In the genomic region with DNA sequence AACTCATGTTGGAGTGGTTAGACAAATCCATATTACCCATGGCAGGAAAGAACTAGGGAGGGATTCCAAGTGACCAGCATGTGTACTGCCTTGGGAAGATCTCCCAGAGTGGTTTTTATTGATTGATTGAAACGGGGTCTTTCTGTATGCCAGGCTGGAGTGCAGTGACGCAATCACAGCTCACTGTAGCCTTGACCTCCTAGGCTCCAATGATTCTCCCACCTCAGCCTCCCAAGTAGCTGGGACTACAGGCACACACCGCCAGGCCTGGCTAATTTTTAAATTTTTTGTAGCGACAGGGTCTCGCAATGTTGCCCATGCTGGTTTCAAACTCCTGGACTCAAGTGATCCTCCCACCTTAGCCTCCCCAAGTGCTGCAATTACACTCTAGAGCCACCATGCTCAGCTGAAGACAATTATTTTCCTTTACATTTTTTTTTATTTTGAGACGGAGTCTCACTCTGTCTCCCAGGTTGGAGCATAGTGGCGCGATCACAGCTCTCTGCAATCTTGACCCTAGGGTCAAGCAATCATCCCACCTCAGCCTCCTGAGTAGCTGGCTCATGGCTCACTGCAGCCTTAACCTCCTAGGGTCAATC, we compare ENCODE assay signal across 1 cellular context.
A peak's percentile ranks its signal among the peaks of the same experiment; 100 is the strongest.
TF ChIP-seq lines count a peak whose summit lies in the region.

No MANE protein-coding gene starts in this region.

TF ChIP-seq in HepG2, 621 proteins besides CTCF, POLR2A, EP300 and RAD21 (continued from another document and continues in another):
- TF ChIP-seq NRL (CRISPR knock-in tag; IDR thresholded peaks at IDR 0.05; ENCODE audit: borderline replicate concordance) (0 out of 2 replicates have a peak, but pooled peaks have one; percentile 35), NR2C2 (CRISPR knock-in tag; IDR thresholded peaks at IDR 0.05; ENCODE audit: borderline replicate concordance) (peak; percentile 27; the same call in 1 of the 2 replicates), GTF2F1 (IDR thresholded peaks at IDR 0.05; ENCODE audit: low read length) (no peak), SALL1 (CRISPR knock-in tag; IDR thresholded peaks at IDR 0.05) (0 out of 2 replicates have a peak, but pooled peaks have one; percentile 25), KDM6A (CRISPR knock-in tag; IDR thresholded peaks at IDR 0.05; ENCODE audit: low read depth) (no peak), RARG (CRISPR knock-in tag; IDR thresholded peaks at IDR 0.05; ENCODE audit: low read depth) (no peak), ZFAT (CRISPR knock-in tag; conservative IDR thresholded peaks at IDR 0.05) (no peak), KLF6 (CRISPR knock-in tag; IDR thresholded peaks at IDR 0.05) (0 out of 2 replicates have a peak, but pooled peaks have one; percentile 22), TGIF2 (CRISPR knock-in tag; IDR thresholded peaks at IDR 0.05) (no peak), SAFB2 (CRISPR knock-in tag; IDR thresholded peaks at IDR 0.05; ENCODE audit: borderline replicate concordance, low read depth) (no peak), HMG20A (CRISPR knock-in tag; IDR thresholded peaks at IDR 0.05; ENCODE audit: borderline replicate concordance) (peak; percentile 47; the same call in 1 of the 2 replicates), NFIC (IDR thresholded peaks at IDR 0.05; ENCODE audit: low read length) (no peak), MYC (CRISPR knock-in tag; IDR thresholded peaks at IDR 0.05; ENCODE audit: borderline replicate concordance) (0 out of 2 replicates have a peak, but pooled peaks have one; percentile 22), SRSF1 (optimal IDR thresholded peaks at IDR 0.05; ENCODE audit: low read depth, low read length) (no peak), POGZ (CRISPR knock-in tag; IDR thresholded peaks at IDR 0.05) (peak; percentile 31; the same call in 1 of the 2 replicates), PHF21A (CRISPR knock-in tag; IDR thresholded peaks at IDR 0.05) (peak; percentile 39; the same call in 1 of the 2 replicates), ZFYVE20 (CRISPR knock-in tag; IDR thresholded peaks at IDR 0.05; ENCODE audit: borderline replicate concordance, low read depth) (no peak), LCORL (IDR thresholded peaks at IDR 0.05) (no peak), LCORL (CRISPR knock-in tag; IDR thresholded peaks at IDR 0.05) (no peak), ZNF713 (CRISPR knock-in tag; IDR thresholded peaks at IDR 0.05) (no peak), SUZ12 (IDR thresholded peaks at IDR 0.05; ENCODE audit: low read depth, low read length) (no peak), PHF5A (CRISPR knock-in tag; IDR thresholded peaks at IDR 0.05; ENCODE audit: low read depth, unreplicated experiment) (no peak), NR2F2 (IDR thresholded peaks at IDR 0.05; ENCODE audit: borderline replicate concordance, low read depth) (peak; percentile 32; the same call in 1 of the 2 replicates), TEAD2 (CRISPR knock-in tag; IDR thresholded peaks at IDR 0.05) (no peak), ZNF547 (CRISPR knock-in tag; IDR thresholded peaks at IDR 0.05) (no peak), ZBTB7B (CRISPR knock-in tag; IDR thresholded peaks at IDR 0.05) (peak; percentile 83), POLR2G (IDR thresholded peaks at IDR 0.05; ENCODE audit: low read depth, low read length) (no peak), ZSCAN22 (CRISPR knock-in tag; IDR thresholded peaks at IDR 0.05) (no peak), CEBPG (CRISPR knock-in tag; IDR thresholded peaks at IDR 0.05) (peak; percentile 90)
- TF ChIP-seq, protein P1, sequence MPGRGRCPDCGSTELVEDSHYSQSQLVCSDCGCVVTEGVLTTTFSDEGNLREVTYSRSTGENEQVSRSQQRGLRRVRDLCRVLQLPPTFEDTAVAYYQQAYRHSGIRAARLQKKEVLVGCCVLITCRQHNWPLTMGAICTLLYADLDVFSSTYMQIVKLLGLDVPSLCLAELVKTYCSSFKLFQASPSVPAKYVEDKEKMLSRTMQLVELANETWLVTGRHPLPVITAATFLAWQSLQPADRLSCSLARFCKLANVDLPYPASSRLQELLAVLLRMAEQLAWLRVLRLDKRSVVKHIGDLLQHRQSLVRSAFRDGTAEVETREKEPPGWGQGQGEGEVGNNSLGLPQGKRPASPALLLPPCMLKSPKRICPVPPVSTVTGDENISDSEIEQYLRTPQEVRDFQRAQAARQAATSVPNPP (CRISPR knock-in tag; IDR thresholded peaks at IDR 0.05): no peak
- TF ChIP-seq, protein P2, sequence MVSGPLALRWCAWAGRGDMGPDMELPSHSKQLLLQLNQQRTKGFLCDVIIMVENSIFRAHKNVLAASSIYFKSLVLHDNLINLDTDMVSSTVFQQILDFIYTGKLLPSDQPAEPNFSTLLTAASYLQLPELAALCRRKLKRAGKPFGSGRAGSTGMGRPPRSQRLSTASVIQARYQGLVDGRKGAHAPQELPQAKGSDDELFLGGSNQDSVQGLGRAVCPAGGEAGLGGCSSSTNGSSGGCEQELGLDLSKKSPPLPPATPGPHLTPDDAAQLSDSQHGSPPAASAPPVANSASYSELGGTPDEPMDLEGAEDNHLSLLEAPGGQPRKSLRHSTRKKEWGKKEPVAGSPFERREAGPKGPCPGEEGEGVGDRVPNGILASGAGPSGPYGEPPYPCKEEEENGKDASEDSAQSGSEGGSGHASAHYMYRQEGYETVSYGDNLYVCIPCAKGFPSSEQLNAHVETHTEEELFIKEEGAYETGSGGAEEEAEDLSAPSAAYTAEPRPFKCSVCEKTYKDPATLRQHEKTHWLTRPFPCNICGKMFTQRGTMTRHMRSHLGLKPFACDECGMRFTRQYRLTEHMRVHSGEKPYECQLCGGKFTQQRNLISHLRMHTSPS (CRISPR knock-in tag; IDR thresholded peaks at IDR 0.05; ENCODE audit: low read depth): peak; percentile 53; the same call in 1 of the 2 replicates
- TF ChIP-seq, protein P3, sequence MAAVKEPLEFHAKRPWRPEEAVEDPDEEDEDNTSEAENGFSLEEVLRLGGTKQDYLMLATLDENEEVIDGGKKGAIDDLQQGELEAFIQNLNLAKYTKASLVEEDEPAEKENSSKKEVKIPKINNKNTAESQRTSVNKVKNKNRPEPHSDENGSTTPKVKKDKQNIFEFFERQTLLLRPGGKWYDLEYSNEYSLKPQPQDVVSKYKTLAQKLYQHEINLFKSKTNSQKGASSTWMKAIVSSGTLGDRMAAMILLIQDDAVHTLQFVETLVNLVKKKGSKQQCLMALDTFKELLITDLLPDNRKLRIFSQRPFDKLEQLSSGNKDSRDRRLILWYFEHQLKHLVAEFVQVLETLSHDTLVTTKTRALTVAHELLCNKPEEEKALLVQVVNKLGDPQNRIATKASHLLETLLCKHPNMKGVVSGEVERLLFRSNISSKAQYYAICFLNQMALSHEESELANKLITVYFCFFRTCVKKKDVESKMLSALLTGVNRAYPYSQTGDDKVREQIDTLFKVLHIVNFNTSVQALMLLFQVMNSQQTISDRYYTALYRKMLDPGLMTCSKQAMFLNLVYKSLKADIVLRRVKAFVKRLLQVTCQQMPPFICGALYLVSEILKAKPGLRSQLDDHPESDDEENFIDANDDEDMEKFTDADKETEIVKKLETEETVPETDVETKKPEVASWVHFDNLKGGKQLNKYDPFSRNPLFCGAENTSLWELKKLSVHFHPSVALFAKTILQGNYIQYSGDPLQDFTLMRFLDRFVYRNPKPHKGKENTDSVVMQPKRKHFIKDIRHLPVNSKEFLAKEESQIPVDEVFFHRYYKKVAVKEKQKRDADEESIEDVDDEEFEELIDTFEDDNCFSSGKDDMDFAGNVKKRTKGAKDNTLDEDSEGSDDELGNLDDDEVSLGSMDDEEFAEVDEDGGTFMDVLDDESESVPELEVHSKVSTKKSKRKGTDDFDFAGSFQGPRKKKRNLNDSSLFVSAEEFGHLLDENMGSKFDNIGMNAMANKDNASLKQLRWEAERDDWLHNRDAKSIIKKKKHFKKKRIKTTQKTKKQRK (IDR thresholded peaks at IDR 0.05; ENCODE audit: low read length): no peak
- TF ChIP-seq, protein P4, sequence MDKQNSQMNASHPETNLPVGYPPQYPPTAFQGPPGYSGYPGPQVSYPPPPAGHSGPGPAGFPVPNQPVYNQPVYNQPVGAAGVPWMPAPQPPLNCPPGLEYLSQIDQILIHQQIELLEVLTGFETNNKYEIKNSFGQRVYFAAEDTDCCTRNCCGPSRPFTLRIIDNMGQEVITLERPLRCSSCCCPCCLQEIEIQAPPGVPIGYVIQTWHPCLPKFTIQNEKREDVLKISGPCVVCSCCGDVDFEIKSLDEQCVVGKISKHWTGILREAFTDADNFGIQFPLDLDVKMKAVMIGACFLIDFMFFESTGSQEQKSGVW (CRISPR knock-in tag; IDR thresholded peaks at IDR 0.05; ENCODE audit: borderline replicate concordance): no peak
- TF ChIP-seq, protein P5, sequence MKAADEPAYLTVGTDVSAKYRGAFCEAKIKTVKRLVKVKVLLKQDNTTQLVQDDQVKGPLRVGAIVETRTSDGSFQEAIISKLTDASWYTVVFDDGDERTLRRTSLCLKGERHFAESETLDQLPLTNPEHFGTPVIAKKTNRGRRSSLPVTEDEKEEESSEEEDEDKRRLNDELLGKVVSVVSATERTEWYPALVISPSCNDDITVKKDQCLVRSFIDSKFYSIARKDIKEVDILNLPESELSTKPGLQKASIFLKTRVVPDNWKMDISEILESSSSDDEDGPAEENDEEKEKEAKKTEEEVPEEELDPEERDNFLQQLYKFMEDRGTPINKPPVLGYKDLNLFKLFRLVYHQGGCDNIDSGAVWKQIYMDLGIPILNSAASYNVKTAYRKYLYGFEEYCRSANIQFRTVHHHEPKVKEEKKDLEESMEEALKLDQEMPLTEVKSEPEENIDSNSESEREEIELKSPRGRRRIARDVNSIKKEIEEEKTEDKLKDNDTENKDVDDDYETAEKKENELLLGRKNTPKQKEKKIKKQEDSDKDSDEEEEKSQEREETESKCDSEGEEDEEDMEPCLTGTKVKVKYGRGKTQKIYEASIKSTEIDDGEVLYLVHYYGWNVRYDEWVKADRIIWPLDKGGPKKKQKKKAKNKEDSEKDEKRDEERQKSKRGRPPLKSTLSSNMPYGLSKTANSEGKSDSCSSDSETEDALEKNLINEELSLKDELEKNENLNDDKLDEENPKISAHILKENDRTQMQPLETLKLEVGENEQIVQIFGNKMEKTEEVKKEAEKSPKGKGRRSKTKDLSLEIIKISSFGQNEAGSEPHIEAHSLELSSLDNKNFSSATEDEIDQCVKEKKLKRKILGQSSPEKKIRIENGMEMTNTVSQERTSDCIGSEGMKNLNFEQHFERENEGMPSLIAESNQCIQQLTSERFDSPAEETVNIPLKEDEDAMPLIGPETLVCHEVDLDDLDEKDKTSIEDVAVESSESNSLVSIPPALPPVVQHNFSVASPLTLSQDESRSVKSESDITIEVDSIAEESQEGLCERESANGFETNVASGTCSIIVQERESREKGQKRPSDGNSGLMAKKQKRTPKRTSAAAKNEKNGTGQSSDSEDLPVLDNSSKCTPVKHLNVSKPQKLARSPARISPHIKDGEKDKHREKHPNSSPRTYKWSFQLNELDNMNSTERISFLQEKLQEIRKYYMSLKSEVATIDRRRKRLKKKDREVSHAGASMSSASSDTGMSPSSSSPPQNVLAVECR (CRISPR knock-in tag; IDR thresholded peaks at IDR 0.05; ENCODE audit: borderline replicate concordance): no peak
- TF ChIP-seq, protein P6, sequence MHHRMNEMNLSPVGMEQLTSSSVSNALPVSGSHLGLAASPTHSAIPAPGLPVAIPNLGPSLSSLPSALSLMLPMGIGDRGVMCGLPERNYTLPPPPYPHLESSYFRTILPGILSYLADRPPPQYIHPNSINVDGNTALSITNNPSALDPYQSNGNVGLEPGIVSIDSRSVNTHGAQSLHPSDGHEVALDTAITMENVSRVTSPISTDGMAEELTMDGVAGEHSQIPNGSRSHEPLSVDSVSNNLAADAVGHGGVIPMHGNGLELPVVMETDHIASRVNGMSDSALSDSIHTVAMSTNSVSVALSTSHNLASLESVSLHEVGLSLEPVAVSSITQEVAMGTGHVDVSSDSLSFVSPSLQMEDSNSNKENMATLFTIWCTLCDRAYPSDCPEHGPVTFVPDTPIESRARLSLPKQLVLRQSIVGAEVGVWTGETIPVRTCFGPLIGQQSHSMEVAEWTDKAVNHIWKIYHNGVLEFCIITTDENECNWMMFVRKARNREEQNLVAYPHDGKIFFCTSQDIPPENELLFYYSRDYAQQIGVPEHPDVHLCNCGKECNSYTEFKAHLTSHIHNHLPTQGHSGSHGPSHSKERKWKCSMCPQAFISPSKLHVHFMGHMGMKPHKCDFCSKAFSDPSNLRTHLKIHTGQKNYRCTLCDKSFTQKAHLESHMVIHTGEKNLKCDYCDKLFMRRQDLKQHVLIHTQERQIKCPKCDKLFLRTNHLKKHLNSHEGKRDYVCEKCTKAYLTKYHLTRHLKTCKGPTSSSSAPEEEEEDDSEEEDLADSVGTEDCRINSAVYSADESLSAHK (CRISPR knock-in tag; IDR thresholded peaks at IDR 0.05; ENCODE audit: borderline replicate concordance): no peak
- TF ChIP-seq, protein P7, sequence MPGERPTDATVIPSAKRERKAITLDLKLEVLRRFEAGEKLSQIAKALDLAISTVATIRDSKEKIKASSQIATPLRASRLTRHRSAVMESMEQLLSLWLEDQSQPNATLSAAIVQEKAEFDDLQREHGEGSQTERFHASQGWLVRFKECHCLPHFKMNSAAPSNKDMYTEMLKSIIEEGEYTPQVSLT (CRISPR knock-in tag; IDR thresholded peaks at IDR 0.05; ENCODE audit: borderline replicate concordance, low read depth): no peak
- TF ChIP-seq, protein P8, sequence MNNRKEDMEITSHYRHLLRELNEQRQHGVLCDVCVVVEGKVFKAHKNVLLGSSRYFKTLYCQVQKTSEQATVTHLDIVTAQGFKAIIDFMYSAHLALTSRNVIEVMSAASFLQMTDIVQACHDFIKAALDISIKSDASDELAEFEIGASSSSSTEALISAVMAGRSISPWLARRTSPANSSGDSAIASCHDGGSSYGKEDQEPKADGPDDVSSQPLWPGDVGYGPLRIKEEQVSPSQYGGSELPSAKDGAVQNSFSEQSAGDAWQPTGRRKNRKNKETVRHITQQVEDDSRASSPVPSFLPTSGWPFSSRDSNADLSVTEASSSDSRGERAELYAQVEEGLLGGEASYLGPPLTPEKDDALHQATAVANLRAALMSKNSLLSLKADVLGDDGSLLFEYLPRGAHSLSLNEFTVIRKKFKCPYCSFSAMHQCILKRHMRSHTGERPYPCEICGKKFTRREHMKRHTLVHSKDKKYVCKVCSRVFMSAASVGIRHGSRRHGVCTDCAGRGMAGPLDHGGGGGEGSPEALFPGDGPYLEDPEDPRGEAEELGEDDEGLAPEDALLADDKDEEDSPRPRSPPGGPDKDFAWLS (CRISPR knock-in tag; IDR thresholded peaks at IDR 0.05; ENCODE audit: borderline replicate concordance): no peak
- TF ChIP-seq, protein P9, sequence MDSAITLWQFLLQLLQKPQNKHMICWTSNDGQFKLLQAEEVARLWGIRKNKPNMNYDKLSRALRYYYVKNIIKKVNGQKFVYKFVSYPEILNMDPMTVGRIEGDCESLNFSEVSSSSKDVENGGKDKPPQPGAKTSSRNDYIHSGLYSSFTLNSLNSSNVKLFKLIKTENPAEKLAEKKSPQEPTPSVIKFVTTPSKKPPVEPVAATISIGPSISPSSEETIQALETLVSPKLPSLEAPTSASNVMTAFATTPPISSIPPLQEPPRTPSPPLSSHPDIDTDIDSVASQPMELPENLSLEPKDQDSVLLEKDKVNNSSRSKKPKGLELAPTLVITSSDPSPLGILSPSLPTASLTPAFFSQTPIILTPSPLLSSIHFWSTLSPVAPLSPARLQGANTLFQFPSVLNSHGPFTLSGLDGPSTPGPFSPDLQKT (CRISPR knock-in tag; IDR thresholded peaks at IDR 0.05; ENCODE audit: borderline replicate concordance): no peak
- TF ChIP-seq, protein P10, sequence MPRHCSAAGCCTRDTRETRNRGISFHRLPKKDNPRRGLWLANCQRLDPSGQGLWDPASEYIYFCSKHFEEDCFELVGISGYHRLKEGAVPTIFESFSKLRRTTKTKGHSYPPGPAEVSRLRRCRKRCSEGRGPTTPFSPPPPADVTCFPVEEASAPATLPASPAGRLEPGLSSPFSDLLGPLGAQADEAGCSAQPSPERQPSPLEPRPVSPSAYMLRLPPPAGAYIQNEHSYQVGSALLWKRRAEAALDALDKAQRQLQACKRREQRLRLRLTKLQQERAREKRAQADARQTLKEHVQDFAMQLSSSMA (CRISPR knock-in tag; IDR thresholded peaks at IDR 0.05): no peak
